In the genomic region with DNA sequence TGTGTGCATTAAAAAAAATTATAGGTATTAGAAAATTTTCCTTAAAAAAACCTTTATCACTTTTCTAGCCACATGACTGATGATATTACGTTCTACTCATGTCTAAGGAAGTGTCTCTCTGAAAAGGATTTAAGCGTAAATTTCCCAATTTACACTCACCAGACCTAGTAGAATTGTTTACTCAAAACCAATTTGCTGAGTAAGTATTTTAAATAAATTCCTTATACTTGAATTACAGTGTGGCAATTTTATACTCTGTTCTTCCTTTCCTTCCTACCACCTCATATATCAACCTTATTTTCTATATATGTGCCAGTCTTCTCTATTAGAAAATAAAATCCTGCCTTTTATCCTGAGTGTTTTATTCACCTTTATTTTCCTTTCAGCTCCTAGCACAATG, we compare ENCODE assay signal across 8 cellular contexts.
"Had no signal": no experiment of that assay in that cellular context is flagged by ENCODE, and none has a peak within 500 bp of the region (broad histone marks: within the 10 kb centered on the region; RNA-seq: fewer than 3 reads in every experiment).

No MANE protein-coding gene starts in this region.

- FAIRE-seq: H1, HTR-8/SVneo had no signal

- H3K4me2 ChIP-seq: GM23338 had no signal

- H2AFZ ChIP-seq: GM23338 had no signal

- ATAC-seq: GM23338, HCT116 had no signal

- H3K4me1 ChIP-seq: HAP-1 had no signal

- H3K36me3 ChIP-seq: HAP-1 had no signal

- H3K9me3 ChIP-seq: HAP-1 had no signal

- DNase-seq: H7, HFFc6, KBM-7 had no signal

- H3K4me3 ChIP-seq: GM23338, HAP-1 had no signal
